17 cellular contexts compared by ENCODE assay signal in the genomic region with DNA sequence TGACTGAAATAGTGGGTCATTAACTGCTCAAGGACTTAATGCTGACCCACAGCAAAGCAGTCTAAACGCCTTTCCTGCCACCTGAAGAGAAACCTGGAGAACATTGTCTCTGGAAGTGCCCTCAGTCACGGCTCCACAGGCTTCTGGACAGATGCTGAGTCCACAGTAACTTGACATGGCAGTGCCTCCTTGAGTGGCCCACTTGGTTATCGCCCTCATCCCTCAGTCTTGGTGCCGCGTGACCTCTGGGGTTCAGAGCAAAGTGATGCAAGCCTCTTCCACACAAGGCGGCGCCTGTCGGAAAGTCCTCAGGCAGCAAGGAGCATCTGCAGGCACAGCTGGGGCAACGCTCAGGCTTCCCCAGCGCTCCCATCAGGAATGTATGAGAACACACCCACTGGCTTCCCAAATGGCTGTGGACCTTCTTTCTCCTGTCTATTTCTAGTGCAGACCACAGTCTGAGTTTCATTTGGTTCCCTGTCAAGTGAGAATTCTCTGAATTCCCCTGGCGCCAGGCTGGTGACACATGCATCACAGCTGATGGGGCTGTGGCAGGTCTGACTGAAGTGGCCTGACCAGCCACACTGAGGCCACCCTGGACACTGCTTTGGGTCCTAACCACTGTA. TPM values are rescaled to one million over a fixed set of nuclear protein-coding genes. Genes with fewer than 3 reads are reported as not detected.
A peak's percentile ranks its signal among the peaks of the same experiment; 100 is the strongest.
DNase-seq lines count a peak whose midpoint lies in the region; ATAC-seq and TF ChIP-seq lines count a peak whose summit lies in the region.
"Had no signal": no experiment of that assay in that cellular context is flagged by ENCODE, and none has a peak within 500 bp of the region (broad histone marks: within the 10 kb centered on the region; RNA-seq: fewer than 3 reads in every experiment).

No MANE protein-coding gene starts in this region.

- intact Hi-C loops in heart right ventricle (cut with DNase I), result no loop called here

- H3K27ac ChIP-seq in heart right ventricle (peak overlapping the region in 3 of 10 donors; percentile 25 to 68 (median 53)), skeletal muscle tissue (ENCODE audit: low read depth, low read length) (peak overlapping the region; percentile 65)

- DNase-seq in GM04503 (ENCODE audit: low read depth), result peak; percentile 47
- DNase-seq in adipocyte (ENCODE audit: low read depth), result peak; percentile 23
- peak in 1 of 2 donors; percentile 26 for DNase-seq in heart right ventricle
- DNase-seq in NCI-H1105 treated with DMSO at 0.1 percent for 48 hours (lab: John Stamatoyannopoulos, UW), result no peak
- no peak for DNase-seq in NK-92 (lab: John Stamatoyannopoulos, UW; ENCODE audit: unreplicated experiment)
- no peak for DNase-seq in NAMALWA (ENCODE audit: low spot score)
- DNase-seq: activated CD4-positive, alpha-beta T cell treated with anti-CD3 and anti-CD28 coated beads for 1 hour; activated naive CD8-positive, alpha-beta T cell treated with anti-CD3 and anti-CD28 coated beads, Interleukin-2, amount 50 U/mL, for 24 hours; activated T-cell treated with anti-CD3 and anti-CD28 coated beads for 4 hours; CD8-positive, alpha-beta memory T cell; NCI-H2171 treated with DMSO at 0.1 percent for 48 hours; stimulated activated naive CD8-positive, alpha-beta T cell treated with anti-CD3 and anti-CD28 coated beads, Interleukin-15, amount 100 ng/mL, for 72 hours; T-cell had no signal

- no peak overlapping the region for H3K4me3 ChIP-seq in adipocyte (ENCODE audit: low read length)
- H3K4me3 ChIP-seq in heart right ventricle, result no peak overlapping the region
- H3K4me3 ChIP-seq in skeletal muscle tissue (ENCODE audit: low read length in 3 of 3), result peak overlapping the region in 1 of 3 donors; percentile 41

- H3K36me3 ChIP-seq in adipocyte (ENCODE audit: control insufficient read depth, insufficient read depth, low read length, severe bottlenecking), result no peaks in the 10 kb centered on the region
- H3K36me3 ChIP-seq in heart right ventricle, result peaks cover 0 to 59% (median 0%) of the 10 kb centered on the region in 9 donors
- peaks cover 0 to 2% (median 0%) of the 10 kb centered on the region in 3 donors for H3K36me3 ChIP-seq in skeletal muscle tissue (ENCODE audit: control insufficient read depth in 3 of 3, insufficient read depth in 3 of 3, low read length in 3 of 3)

- WGBS in heart right ventricle, 2 donors, result 49 to 65% methylated on average over 11 of the region's 11 CpGs

- H3K9ac ChIP-seq in adipocyte (ENCODE audit: low read length) (no peak overlapping the region), skeletal muscle tissue (ENCODE audit: low read depth in 1 of 3, low read length in 3 of 3) (peak overlapping the region in 1 of 3 donors; percentile 68)

- ATAC-seq in heart right ventricle (peak; percentile 7 to 79 (median 58)), HG03354 (IDR thresholded peaks at IDR 0.05; ENCODE audit: poor library complexity, severe bottlenecking, unreplicated experiment) (no peak)
- ATAC-seq: activated naive CD8-positive, alpha-beta T cell treated with anti-CD3 and anti-CD28 coated beads, Interleukin-2, amount 50 U/mL, for 24 hours; natural killer cell treated with Interleukin-12 subunit alpha and Interleukin-12 subunit beta and Interleukin-15 and Interleukin-18, amount 100 ng/mL, for 72 hours; stimulated activated naive CD8-positive, alpha-beta T cell treated with anti-CD3 and anti-CD28 coated beads, Interleukin-15, amount 100 ng/mL, for 72 hours; T-cell had no signal

- TF ChIP-seq CTCF in heart right ventricle (IDR thresholded peaks at IDR 0.05), result peak in 1 of 9 donors; percentile 19

- H3K27me3 ChIP-seq in adipocyte (replicated peaks; ENCODE audit: control insufficient read depth, insufficient read depth, low read length) (no peaks in the 10 kb centered on the region), heart right ventricle (no peaks in the 10 kb centered on the region), skeletal muscle tissue (ENCODE audit: control insufficient read depth in 3 of 3, insufficient read depth in 3 of 3, low read length in 3 of 3) (no peaks in the 10 kb centered on the region)

- peaks cover 47% of the 10 kb centered on the region for H3K4me1 ChIP-seq in adipocyte (ENCODE audit: control insufficient read depth, insufficient read depth, low read length)
- peaks cover 5 to 58% (median 33%) of the 10 kb centered on the region in 9 donors for H3K4me1 ChIP-seq in heart right ventricle
- peaks cover 37 to 43% (median 37%) of the 10 kb centered on the region in 3 donors for H3K4me1 ChIP-seq in skeletal muscle tissue (ENCODE audit: control insufficient read depth in 3 of 3, insufficient read depth in 3 of 3, low read length in 3 of 3)

- H3K9me3 ChIP-seq in adipocyte (ENCODE audit: control insufficient read depth, low read length), result no peaks in the 10 kb centered on the region
- H3K9me3 ChIP-seq in heart right ventricle, result no peaks in the 10 kb centered on the region
- no peaks in the 10 kb centered on the region for H3K9me3 ChIP-seq in skeletal muscle tissue (ENCODE audit: control insufficient read depth in 3 of 3, low read length in 3 of 3)

RNA-seq across cellular contexts. Expression of a gene that starts 13.0 kb away (rescaled TPM):
- total RNA-seq in heart right ventricle (1 to 10 TPM in 3 of 10 donors, under 1 TPM in 5, not detected in 2; 0.17 to 2.3 (median 0.89) TPM), skeletal muscle tissue (5.2 TPM)
- polyA plus RNA-seq in heart right ventricle, result under 1 TPM; 0.15 to 0.28 TPM
- total RNA-seq: CD8-positive, alpha-beta memory T cell; natural killer cell treated with Interleukin-12 subunit alpha and Interleukin-12 subunit beta and Interleukin-15 and Interleukin-18, amount 100 ng/mL, for 72 hours; OCI-LY7; T-cell had no signal
- polyA plus RNA-seq: CD8-positive, alpha-beta memory T cell had no signal

Comparison
In these comparisons a context has a peak if more than half of its experiments do, and no peak if none do; other contexts are left out.
1. DNase-seq: peak in GM04503 (single experiment) and adipocyte (single experiment); none in NCI-H1105 treated with DMSO at 0.1 percent for 48 hours (single experiment), NK-92 (single experiment) and NAMALWA (single experiment).